ENCODE assay signal across 3 cellular contexts in the genomic region with DNA sequence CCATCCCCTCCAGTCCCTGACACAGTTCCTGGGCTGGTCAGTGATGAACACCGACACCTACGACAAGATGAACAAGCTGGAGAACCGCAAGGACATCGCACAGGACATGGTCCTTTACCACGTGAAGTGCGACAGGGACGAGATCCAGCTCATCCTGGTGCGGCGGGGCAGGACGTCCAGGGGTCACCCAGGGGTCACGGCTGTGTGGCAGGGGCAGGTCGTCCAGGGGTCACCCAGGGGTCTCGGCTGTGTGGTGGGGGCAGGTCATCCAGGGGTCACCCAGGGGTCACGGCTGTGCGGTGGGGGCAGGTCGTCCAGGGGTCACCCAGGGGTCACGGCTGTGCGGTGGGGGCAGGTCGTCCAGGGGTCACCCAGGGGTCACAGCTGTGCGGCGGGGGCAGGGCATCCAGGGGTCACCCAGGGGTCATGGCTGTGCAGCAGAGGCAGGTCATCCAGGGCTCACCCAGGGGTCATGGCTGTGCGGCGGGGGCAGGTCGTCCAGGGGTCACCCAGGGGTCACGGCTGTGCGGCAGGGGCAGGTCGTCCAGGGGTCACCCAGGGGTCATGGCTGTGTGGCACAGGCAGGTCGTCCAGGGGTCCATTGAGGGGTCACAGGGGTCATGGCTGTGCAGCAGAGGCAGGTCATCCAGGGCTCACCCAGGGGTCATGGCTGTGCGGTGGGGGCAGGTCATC.
TF ChIP-seq lines count a peak whose summit lies in the region.

No MANE protein-coding gene starts in this region.

TF ChIP-seq in SK-N-SH treated with all-trans-retinoic acid at 6 μM for 48 hours, 23 proteins besides CTCF, POLR2A, EP300 and RAD21 (continues in another document):
- TF ChIP-seq ISL1 (CRISPR knock-in tag; IDR thresholded peaks at IDR 0.05) (no peak), GLIS3 (CRISPR knock-in tag; IDR thresholded peaks at IDR 0.05) (no peak), RARB (CRISPR knock-in tag; IDR thresholded peaks at IDR 0.05) (no peak), ARNTL (CRISPR knock-in tag; IDR thresholded peaks at IDR 0.05; ENCODE audit: borderline replicate concordance, low read depth) (no peak), CSDC2 (CRISPR knock-in tag; IDR thresholded peaks at IDR 0.05) (no peak), ZC3H10 (CRISPR knock-in tag; IDR thresholded peaks at IDR 0.05) (no peak), ZFP30 (CRISPR knock-in tag; IDR thresholded peaks at IDR 0.05) (no peak), PPARA (CRISPR knock-in tag; IDR thresholded peaks at IDR 0.05; ENCODE audit: borderline replicate concordance) (no peak), ZNF8 (CRISPR knock-in tag; IDR thresholded peaks at IDR 0.05) (no peak), ZNF70 (CRISPR knock-in tag; IDR thresholded peaks at IDR 0.05) (no peak), ZFP3 (CRISPR knock-in tag; IDR thresholded peaks at IDR 0.05) (no peak), OSR1 (CRISPR knock-in tag; IDR thresholded peaks at IDR 0.05) (no peak), BACH2 (CRISPR knock-in tag; IDR thresholded peaks at IDR 0.05; ENCODE audit: borderline replicate concordance) (no peak), SNAI2 (CRISPR knock-in tag; IDR thresholded peaks at IDR 0.05) (no peak)
- TF ChIP-seq, protein P1, sequence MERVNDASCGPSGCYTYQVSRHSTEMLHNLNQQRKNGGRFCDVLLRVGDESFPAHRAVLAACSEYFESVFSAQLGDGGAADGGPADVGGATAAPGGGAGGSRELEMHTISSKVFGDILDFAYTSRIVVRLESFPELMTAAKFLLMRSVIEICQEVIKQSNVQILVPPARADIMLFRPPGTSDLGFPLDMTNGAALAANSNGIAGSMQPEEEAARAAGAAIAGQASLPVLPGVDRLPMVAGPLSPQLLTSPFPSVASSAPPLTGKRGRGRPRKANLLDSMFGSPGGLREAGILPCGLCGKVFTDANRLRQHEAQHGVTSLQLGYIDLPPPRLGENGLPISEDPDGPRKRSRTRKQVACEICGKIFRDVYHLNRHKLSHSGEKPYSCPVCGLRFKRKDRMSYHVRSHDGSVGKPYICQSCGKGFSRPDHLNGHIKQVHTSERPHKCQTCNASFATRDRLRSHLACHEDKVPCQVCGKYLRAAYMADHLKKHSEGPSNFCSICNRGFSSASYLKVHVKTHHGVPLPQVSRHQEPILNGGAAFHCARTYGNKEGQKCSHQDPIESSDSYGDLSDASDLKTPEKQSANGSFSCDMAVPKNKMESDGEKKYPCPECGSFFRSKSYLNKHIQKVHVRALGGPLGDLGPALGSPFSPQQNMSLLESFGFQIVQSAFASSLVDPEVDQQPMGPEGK (CRISPR knock-in tag; IDR thresholded peaks at IDR 0.05; ENCODE audit: borderline replicate concordance), result no peak
- TF ChIP-seq, protein P2, sequence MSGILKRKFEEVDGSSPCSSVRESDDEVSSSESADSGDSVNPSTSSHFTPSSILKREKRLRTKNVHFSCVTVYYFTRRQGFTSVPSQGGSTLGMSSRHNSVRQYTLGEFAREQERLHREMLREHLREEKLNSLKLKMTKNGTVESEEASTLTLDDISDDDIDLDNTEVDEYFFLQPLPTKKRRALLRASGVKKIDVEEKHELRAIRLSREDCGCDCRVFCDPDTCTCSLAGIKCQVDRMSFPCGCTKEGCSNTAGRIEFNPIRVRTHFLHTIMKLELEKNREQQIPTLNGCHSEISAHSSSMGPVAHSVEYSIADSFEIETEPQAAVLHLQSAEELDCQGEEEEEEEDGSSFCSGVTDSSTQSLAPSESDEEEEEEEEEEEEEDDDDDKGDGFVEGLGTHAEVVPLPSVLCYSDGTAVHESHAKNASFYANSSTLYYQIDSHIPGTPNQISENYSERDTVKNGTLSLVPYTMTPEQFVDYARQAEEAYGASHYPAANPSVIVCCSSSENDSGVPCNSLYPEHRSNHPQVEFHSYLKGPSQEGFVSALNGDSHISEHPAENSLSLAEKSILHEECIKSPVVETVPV (CRISPR knock-in tag; IDR thresholded peaks at IDR 0.05), result no peak
- TF ChIP-seq, protein P3, sequence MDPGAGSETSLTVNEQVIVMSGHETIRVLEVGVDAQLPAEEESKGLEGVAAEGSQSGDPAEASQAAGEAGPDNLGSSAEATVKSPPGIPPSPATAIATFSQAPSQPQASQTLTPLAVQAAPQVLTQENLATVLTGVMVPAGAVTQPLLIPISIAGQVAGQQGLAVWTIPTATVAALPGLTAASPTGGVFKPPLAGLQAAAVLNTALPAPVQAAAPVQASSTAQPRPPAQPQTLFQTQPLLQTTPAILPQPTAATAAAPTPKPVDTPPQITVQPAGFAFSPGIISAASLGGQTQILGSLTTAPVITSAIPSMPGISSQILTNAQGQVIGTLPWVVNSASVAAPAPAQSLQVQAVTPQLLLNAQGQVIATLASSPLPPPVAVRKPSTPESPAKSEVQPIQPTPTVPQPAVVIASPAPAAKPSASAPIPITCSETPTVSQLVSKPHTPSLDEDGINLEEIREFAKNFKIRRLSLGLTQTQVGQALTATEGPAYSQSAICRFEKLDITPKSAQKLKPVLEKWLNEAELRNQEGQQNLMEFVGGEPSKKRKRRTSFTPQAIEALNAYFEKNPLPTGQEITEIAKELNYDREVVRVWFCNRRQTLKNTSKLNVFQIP (CRISPR knock-in tag; IDR thresholded peaks at IDR 0.05; ENCODE audit: borderline replicate concordance, low read depth), result no peak

TF ChIP-seq in SK-N-SH, 30 proteins besides CTCF, POLR2A, EP300 and RAD21:
- TF ChIP-seq FOXJ3 (CRISPR knock-in tag; IDR thresholded peaks at IDR 0.05), result no peak
- TF ChIP-seq TCF12 (IDR thresholded peaks at IDR 0.05), result no peak
- no peak for TF ChIP-seq MEF2A (IDR thresholded peaks at IDR 0.05; ENCODE audit: borderline replicate concordance, low read depth)
- TF ChIP-seq RFX5 (IDR thresholded peaks at IDR 0.05; ENCODE audit: low read length), result no peak
- TF ChIP-seq, protein P4, sequence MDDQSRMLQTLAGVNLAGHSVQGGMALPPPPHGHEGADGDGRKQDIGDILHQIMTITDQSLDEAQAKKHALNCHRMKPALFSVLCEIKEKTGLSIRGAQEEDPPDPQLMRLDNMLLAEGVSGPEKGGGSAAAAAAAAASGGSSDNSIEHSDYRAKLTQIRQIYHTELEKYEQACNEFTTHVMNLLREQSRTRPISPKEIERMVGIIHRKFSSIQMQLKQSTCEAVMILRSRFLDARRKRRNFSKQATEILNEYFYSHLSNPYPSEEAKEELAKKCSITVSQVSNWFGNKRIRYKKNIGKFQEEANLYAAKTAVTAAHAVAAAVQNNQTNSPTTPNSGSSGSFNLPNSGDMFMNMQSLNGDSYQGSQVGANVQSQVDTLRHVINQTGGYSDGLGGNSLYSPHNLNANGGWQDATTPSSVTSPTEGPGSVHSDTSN (IDR thresholded peaks at IDR 0.05), result no peak
- no peak for TF ChIP-seq POLR2AphosphoS5 (IDR thresholded peaks at IDR 0.05; ENCODE audit: low read depth, low read length)
- TF ChIP-seq GABPA (IDR thresholded peaks at IDR 0.05; ENCODE audit: low read depth), result no peak
- no peak for TF ChIP-seq RCOR1 (IDR thresholded peaks at IDR 0.05; ENCODE audit: low read length)
- TF ChIP-seq, protein P5, sequence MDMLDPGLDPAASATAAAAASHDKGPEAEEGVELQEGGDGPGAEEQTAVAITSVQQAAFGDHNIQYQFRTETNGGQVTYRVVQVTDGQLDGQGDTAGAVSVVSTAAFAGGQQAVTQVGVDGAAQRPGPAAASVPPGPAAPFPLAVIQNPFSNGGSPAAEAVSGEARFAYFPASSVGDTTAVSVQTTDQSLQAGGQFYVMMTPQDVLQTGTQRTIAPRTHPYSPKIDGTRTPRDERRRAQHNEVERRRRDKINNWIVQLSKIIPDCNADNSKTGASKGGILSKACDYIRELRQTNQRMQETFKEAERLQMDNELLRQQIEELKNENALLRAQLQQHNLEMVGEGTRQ (IDR thresholded peaks at IDR 0.05; ENCODE audit: borderline replicate concordance, low read depth, low read length), result no peak
- TF ChIP-seq TAF1 (IDR thresholded peaks at IDR 0.05; ENCODE audit: borderline replicate concordance, low read depth, low read length), result no peak
- no peak for TF ChIP-seq GATA2 (CRISPR knock-in tag; IDR thresholded peaks at IDR 0.05)

TF ChIP-seq in HepG2, 621 proteins besides CTCF, POLR2A, EP300 and RAD21:
- TF ChIP-seq, protein P6, sequence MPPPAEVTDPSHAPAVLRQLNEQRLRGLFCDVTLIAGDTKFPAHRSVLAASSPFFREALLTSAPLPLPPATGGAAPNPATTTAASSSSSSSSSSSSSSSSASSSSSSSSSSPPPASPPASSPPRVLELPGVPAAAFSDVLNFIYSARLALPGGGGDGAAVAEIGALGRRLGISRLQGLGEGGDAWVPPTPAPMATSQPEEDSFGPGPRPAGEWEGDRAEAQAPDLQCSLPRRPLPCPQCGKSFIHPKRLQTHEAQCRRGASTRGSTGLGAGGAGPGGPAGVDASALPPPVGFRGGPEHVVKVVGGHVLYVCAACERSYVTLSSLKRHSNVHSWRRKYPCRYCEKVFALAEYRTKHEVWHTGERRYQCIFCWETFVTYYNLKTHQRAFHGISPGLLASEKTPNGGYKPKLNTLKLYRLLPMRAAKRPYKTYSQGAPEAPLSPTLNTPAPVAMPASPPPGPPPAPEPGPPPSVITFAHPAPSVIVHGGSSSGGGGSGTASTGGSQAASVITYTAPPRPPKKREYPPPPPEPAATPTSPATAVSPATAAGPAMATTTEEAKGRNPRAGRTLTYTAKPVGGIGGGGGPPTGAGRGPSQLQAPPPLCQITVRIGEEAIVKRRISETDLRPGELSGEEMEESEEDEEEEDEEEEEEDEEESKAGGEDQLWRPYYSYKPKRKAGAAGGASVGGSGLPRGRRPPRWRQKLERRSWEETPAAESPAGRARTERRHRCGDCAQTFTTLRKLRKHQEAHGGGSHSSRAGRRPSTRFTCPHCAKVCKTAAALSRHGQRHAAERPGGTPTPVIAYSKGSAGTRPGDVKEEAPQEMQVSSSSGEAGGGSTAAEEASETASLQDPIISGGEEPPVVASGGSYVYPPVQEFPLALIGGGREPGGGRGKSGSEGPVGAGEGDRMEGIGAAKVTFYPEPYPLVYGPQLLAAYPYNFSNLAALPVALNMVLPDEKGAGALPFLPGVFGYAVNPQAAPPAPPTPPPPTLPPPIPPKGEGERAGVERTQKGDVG (CRISPR knock-in tag; IDR thresholded peaks at IDR 0.05; ENCODE audit: borderline replicate concordance), result no peak
- TF ChIP-seq, protein P7, sequence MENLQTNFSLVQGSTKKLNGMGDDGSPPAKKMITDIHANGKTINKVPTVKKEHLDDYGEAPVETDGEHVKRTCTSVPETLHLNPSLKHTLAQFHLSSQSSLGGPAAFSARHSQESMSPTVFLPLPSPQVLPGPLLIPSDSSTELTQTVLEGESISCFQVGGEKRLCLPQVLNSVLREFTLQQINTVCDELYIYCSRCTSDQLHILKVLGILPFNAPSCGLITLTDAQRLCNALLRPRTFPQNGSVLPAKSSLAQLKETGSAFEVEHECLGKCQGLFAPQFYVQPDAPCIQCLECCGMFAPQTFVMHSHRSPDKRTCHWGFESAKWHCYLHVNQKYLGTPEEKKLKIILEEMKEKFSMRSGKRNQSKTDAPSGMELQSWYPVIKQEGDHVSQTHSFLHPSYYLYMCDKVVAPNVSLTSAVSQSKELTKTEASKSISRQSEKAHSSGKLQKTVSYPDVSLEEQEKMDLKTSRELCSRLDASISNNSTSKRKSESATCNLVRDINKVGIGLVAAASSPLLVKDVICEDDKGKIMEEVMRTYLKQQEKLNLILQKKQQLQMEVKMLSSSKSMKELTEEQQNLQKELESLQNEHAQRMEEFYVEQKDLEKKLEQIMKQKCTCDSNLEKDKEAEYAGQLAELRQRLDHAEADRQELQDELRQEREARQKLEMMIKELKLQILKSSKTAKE (CRISPR knock-in tag; IDR thresholded peaks at IDR 0.05; ENCODE audit: borderline replicate concordance), result peak; percentile 16; the same call in 1 of the 2 replicates
- TF ChIP-seq RFXAP (CRISPR knock-in tag; IDR thresholded peaks at IDR 0.05; ENCODE audit: borderline replicate concordance), result no peak
- no peak for TF ChIP-seq ZNF589 (CRISPR knock-in tag; conservative IDR thresholded peaks at IDR 0.05)
- TF ChIP-seq TCF7L2 (IDR thresholded peaks at IDR 0.05; ENCODE audit: low read depth, low read length), result no peak
- TF ChIP-seq, protein P8, sequence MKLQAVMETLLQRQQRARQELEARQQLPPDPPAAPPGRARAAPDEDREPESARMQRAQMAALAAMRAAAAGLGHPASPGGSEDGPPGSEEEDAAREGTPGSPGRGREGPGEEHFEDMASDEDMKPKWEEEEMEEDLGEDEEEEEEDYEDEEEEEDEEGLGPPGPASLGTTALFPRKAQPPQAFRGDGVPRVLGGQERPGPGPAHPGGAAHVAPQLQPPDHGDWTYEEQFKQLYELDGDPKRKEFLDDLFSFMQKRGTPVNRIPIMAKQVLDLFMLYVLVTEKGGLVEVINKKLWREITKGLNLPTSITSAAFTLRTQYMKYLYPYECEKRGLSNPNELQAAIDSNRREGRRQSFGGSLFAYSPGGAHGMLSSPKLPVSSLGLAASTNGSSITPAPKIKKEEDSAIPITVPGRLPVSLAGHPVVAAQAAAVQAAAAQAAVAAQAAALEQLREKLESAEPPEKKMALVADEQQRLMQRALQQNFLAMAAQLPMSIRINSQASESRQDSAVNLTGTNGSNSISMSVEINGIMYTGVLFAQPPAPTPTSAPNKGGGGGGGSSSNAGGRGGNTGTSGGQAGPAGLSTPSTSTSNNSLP (IDR thresholded peaks at IDR 0.05; ENCODE audit: low read depth, low read length), result no peak
- no peak for TF ChIP-seq SIN3A (IDR thresholded peaks at IDR 0.05; ENCODE audit: borderline replicate concordance, low read depth, low read length)
- TF ChIP-seq, protein P9, sequence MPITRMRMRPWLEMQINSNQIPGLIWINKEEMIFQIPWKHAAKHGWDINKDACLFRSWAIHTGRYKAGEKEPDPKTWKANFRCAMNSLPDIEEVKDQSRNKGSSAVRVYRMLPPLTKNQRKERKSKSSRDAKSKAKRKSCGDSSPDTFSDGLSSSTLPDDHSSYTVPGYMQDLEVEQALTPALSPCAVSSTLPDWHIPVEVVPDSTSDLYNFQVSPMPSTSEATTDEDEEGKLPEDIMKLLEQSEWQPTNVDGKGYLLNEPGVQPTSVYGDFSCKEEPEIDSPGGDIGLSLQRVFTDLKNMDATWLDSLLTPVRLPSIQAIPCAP (CRISPR knock-in tag; IDR thresholded peaks at IDR 0.05; ENCODE audit: low read depth), result no peak
- 0 out of 2 replicates have a peak, but pooled peaks have one; percentile 27 for TF ChIP-seq NR2F2 (IDR thresholded peaks at IDR 0.05; ENCODE audit: borderline replicate concordance, low read depth)
- TF ChIP-seq, protein P10, sequence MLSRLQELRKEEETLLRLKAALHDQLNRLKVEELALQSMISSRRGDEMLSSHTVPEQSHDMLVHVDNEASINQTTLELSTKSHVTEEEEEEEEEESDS (CRISPR knock-in tag; IDR thresholded peaks at IDR 0.05; ENCODE audit: borderline replicate concordance), result no peak
- TF ChIP-seq PAX8 (CRISPR knock-in tag; IDR thresholded peaks at IDR 0.05; ENCODE audit: borderline replicate concordance), result no peak
- TF ChIP-seq FOXA1 (IDR thresholded peaks at IDR 0.05), result no peak
- no peak for TF ChIP-seq FOXA1 (CRISPR knock-in tag; IDR thresholded peaks at IDR 0.05)
- no peak for TF ChIP-seq ZNF746 (CRISPR knock-in tag; IDR thresholded peaks at IDR 0.05)
- TF ChIP-seq HCFC1 (IDR thresholded peaks at IDR 0.05; ENCODE audit: low read depth, low read length), result no peak
- TF ChIP-seq, protein P11, sequence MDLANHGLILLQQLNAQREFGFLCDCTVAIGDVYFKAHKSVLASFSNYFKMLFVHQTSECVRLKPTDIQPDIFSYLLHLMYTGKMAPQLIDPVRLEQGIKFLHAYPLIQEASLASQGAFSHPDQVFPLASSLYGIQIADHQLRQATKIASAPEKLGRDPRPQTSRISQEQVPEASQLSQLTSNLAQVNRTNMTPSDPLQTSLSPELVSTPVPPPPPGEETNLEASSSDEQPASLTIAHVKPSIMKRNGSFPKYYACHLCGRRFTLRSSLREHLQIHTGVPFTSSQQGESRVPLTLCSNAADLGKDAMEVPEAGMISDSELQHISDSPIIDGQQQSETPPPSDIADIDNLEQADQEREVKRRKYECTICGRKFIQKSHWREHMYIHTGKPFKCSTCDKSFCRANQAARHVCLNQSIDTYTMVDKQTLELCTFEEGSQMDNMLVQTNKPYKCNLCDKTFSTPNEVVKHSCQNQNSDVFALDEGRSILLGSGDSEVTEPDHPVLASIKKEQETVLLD (CRISPR knock-in tag; IDR thresholded peaks at IDR 0.05; ENCODE audit: low read depth), result no peak
